8 cellular contexts compared by ENCODE assay signal in genomic region chr4:80072607-80073361, GRCh38. TPM values are rescaled to one million over a fixed set of nuclear protein-coding genes. Genes with fewer than 3 reads are reported as not detected.
DNase-seq lines count a peak whose midpoint lies in the region; ATAC-seq and TF ChIP-seq lines count a peak whose summit lies in the region.

TSS of gene ANTXR2 (minus strand) at chr4:80073229. CDS start at chr4:80072560, 669 bp downstream.

- intact Hi-C loops in IMR-90 (cut with micrococcal nuclease) = loop anchor here (1.0 to 10.0 kb wide), 7 partner anchors 112 to 1120 kb away; no protein-coding TSS in a partner anchor
- intact Hi-C loops in head of caudate nucleus (cut with DNase I) = no loop called here
- intact Hi-C loops in ovary (cut with DNase I) = loop anchor here in 2 of 4 donors (5.0 to 10.0 kb wide), 2 partner anchors 110 to 112 kb away; no protein-coding TSS in a partner anchor
- intact Hi-C loops in transverse colon (cut with DNase I; ENCODE audit: low total_unique reads) = loop anchor here (5.0 kb wide), 1 partner anchor 110 kb away; no protein-coding TSS in a partner anchor

- H3K36me3 ChIP-seq in DOHH2 (ENCODE audit: control insufficient read depth, low read length) (no peaks in the 10 kb centered on the region), IMR-90 (ENCODE audit: control insufficient read depth, insufficient read depth, low read length) (peaks cover 4% of the 10 kb centered on the region; the same call in 1 of the 2 replicates), ovary (no peaks in the 10 kb centered on the region), transverse colon (peaks cover 0 to 12% (median 0%) of the 10 kb centered on the region in 4 donors)

- H2BK5ac ChIP-seq in IMR-90 (ENCODE audit: low read depth, low read length, poor library complexity, severe bottlenecking) = peak within 1 kb of the TSS; percentile 83

- no peaks in the 10 kb centered on the region for H3K9me1 ChIP-seq in IMR-90 (ENCODE audit: insufficient read depth, low read length)

- peak within 1 kb of the TSS; percentile 92 for H4K5ac ChIP-seq in IMR-90 (ENCODE audit: low read depth, low read length)

- TF ChIP-seq POLR2A in IMR-90 (IDR thresholded peaks at IDR 0.05; ENCODE audit: low read depth, low read length) (peak; percentile 75), ovary (IDR thresholded peaks at IDR 0.05) (peak; percentile 32), transverse colon (IDR thresholded peaks at IDR 0.05) (peak; percentile 93)

- TSS peak; percentile 46 for BruUV-seq in IMR-90 (replicated peaks; lab: Mats Ljungman, UMichigan)

- TF ChIP-seq EP300 in ovary (IDR thresholded peaks at IDR 0.05) = no peak
- no peak for TF ChIP-seq EP300 in transverse colon (IDR thresholded peaks at IDR 0.05; ENCODE audit: low read depth)

- TF ChIP-seq RAD21 in IMR-90 (IDR thresholded peaks at IDR 0.05; ENCODE audit: low read length) = no peak

- no peaks in the 10 kb centered on the region for H3F3A ChIP-seq in DOHH2 (ENCODE audit: control insufficient read depth, insufficient read depth)

- peak within 1 kb of the TSS; percentile 71 for H3K4me3 ChIP-seq in DOHH2 (ENCODE audit: low read length)
- peak within 1 kb of the TSS; percentile 85 for H3K4me3 ChIP-seq in IMR-90 (ENCODE audit: insufficient read depth, low read depth, low read length)
- peak within 1 kb of the TSS; percentile 93 for H3K4me3 ChIP-seq in ovary
- H3K4me3 ChIP-seq in transverse colon = peak within 1 kb of the TSS; percentile 84 to 95 (median 90)

- H3K4ac ChIP-seq in IMR-90 (ENCODE audit: low read depth, low read length) = peak within 1 kb of the TSS; percentile 86

- H3K36me3 Mint-ChIP-seq in activated naive CD8-positive, alpha-beta T cell = peaks cover 5% of the 10 kb centered on the region

- H3K4me2 ChIP-seq in DOHH2 (ENCODE audit: low read length) (peak within 1 kb of the TSS; percentile 76), IMR-90 (ENCODE audit: low read depth, low read length) (peak within 1 kb of the TSS; percentile 98)

- peak within 1 kb of the TSS; percentile 82 for H3K14ac ChIP-seq in IMR-90 (replicated peaks; ENCODE audit: low read depth, low read length)

- H3K23ac ChIP-seq in IMR-90 (ENCODE audit: low read depth, low read length) = peak within 1 kb of the TSS; percentile 99

- H3K56ac ChIP-seq in IMR-90 (ENCODE audit: extremely low read depth, insufficient read depth, low read length) = peak within 1 kb of the TSS; percentile 91

- H3K9ac ChIP-seq in IMR-90 (ENCODE audit: low read depth, low read length) = peak within 1 kb of the TSS; percentile 87

- H3K4me1 Mint-ChIP-seq in activated naive CD8-positive, alpha-beta T cell (ENCODE audit: low read depth) = peaks cover 78% of the 10 kb centered on the region

- DNase-seq in IMR-90 (peak; percentile 98), SKM-1 (lab: John Stamatoyannopoulos, UW; ENCODE audit: unreplicated experiment) (peak; percentile 89), head of caudate nucleus (peak in 41 of 42 donors; percentile 45 to 83 (median 64)), ovary (peak; percentile 87 to 94 (median 88)), transverse colon (peak; percentile 92)

- peak within 1 kb of the TSS; percentile 73 for H2BK20ac ChIP-seq in IMR-90 (ENCODE audit: low read depth, low read length)

- H2AK9ac ChIP-seq in IMR-90 (replicated peaks; ENCODE audit: low read depth, low read length, poor library complexity) = peak within 1 kb of the TSS; percentile 97

- POLR2A ChIA-PET in IMR-90 (lab: Charles Lee; ENCODE audit: unreplicated experiment) = interaction anchor here (0.5 kb wide), 1 partner anchor 562 kb away, joined by 3 read pairs; no protein-coding TSS in a partner anchor

- peak within 1 kb of the TSS; percentile 90 for H3K27ac Mint-ChIP-seq in activated naive CD8-positive, alpha-beta T cell

- peak within 1 kb of the TSS; percentile 91 for H4K91ac ChIP-seq in IMR-90 (ENCODE audit: insufficient read depth, low read depth, low read length)

- peak within 1 kb of the TSS; percentile 88 for H2BK120ac ChIP-seq in IMR-90 (ENCODE audit: low read depth, low read length)

- in situ Hi-C loops in IMR-90 (cut with MboI; ENCODE audit: low sequenced_read_pairs) = loop anchor here (5.0 kb wide), 1 partner anchor 110 kb away; no protein-coding TSS in a partner anchor
- in situ Hi-C loops in transverse colon (cut with MboI; ENCODE audit: low pct_ligation_motif_present in 1 of 4, low pct_unique_long_range_greater_than_20kb in 1 of 4, low sequenced_read_pairs in 3 of 4) = no loop called here

- H3K9me3 ChIP-seq in DOHH2 (ENCODE audit: control insufficient read depth, insufficient read depth, low read length) (no peaks in the 10 kb centered on the region), IMR-90 (ENCODE audit: control insufficient read depth, insufficient read depth, low read length) (no peaks in the 10 kb centered on the region), ovary (no peaks in the 10 kb centered on the region), transverse colon (no peaks in the 10 kb centered on the region)

- peak; percentile 67 for ATAC-seq in GM21619 (IDR thresholded peaks at IDR 0.05; ENCODE audit: unreplicated experiment)
- ATAC-seq in IMR-90 (ENCODE audit: low read depth) = peak; percentile 90

- H3K9me2 ChIP-seq in DOHH2 (replicated peaks; ENCODE audit: control insufficient read depth, low read length) = no peaks in the 10 kb centered on the region

- H4K20me1 ChIP-seq in DOHH2 (ENCODE audit: control insufficient read depth, insufficient read depth, low read depth, low read length) (no peaks in the 10 kb centered on the region), IMR-90 (ENCODE audit: insufficient read depth, low read length) (peaks cover 3% of the 10 kb centered on the region; the same call in 1 of the 2 replicates)

- peak within 1 kb of the TSS; percentile 43 to 75 for H4K8ac ChIP-seq in IMR-90 (ENCODE audit: low read depth in 2 of 2, low read length in 2 of 2)

- CTCF ChIA-PET in IMR-90 (lab: Yijun Ruan, JAX) = interaction anchor here (0.6 to 0.7 kb wide), 2 partner anchors 124 to 418 kb away, joined by 3 read pairs; no protein-coding TSS in a partner anchor

- H3K27me3 ChIP-seq in DOHH2 (ENCODE audit: control insufficient read depth, low read length) (peaks cover 20% of the 10 kb centered on the region), IMR-90 (ENCODE audit: control insufficient read depth, insufficient read depth, low read length) (no peaks in the 10 kb centered on the region), ovary (no peaks in the 10 kb centered on the region), transverse colon (no peaks in the 10 kb centered on the region)

- peak within 1 kb of the TSS; percentile 80; the same call in 2 of the 3 replicates for H2BK15ac ChIP-seq in IMR-90 (ENCODE audit: low read depth, low read length)

- H3K27ac ChIP-seq in DOHH2 (ENCODE audit: low read depth, low read length) (0 out of 2 replicates have a peak within 1 kb of the TSS, but pooled peaks have one; percentile 1), IMR-90 (ENCODE audit: insufficient read depth, low read length) (peak within 1 kb of the TSS; percentile 93), ovary (peak within 1 kb of the TSS; percentile 84 to 96), transverse colon (peak within 1 kb of the TSS; percentile 93 to 97 (median 96))

- no peak for TF ChIP-seq CTCF in DOHH2 (IDR thresholded peaks at IDR 0.05; ENCODE audit: low read depth, low read length, poor library complexity, severe bottlenecking)
- 0 out of 2 replicates have a peak, but pooled peaks have one; percentile 12 for TF ChIP-seq CTCF in IMR-90 (conservative IDR thresholded peaks at IDR 0.05; ENCODE audit: low read depth, low read length)
- no peak for TF ChIP-seq CTCF in ovary (IDR thresholded peaks at IDR 0.05)
- TF ChIP-seq CTCF in transverse colon (IDR thresholded peaks at IDR 0.05) = peak in 2 of 5 experiments; percentile 13

- peak within 1 kb of the TSS; percentile 96 for H3K18ac ChIP-seq in IMR-90 (ENCODE audit: low read depth, low read length)

- no peaks in the 10 kb centered on the region for H3K79me2 ChIP-seq in DOHH2 (ENCODE audit: control insufficient read depth, low read length)

- WGBS in IMR-90 (ENCODE audit: extremely low coverage in 2 of 2, insufficient read length in 1 of 2), 2 experiments = 1% methylated on average over 25 of the region's 61 CpGs; no CpG with 5 or more reads in 1 of the 2 experiments
- 0% methylated on average over 41 to 61 of the region's 61 CpGs for WGBS in ovary, 3 donors
- WGBS in transverse colon (ENCODE audit: low coverage in 1 of 2), 2 donors = 0% methylated on average over 3 to 27 of the region's 61 CpGs

- peaks cover 5 to 17% of the 10 kb centered on the region in 2 experiments for H3K79me1 ChIP-seq in IMR-90 (ENCODE audit: low read depth in 1 of 2, low read length in 2 of 2)

- H2AK5ac ChIP-seq in IMR-90 (ENCODE audit: low read depth, low read length) = peak within 1 kb of the TSS; percentile 72

- peak within 1 kb of the TSS; percentile 96 for H3K4me3 Mint-ChIP-seq in activated naive CD8-positive, alpha-beta T cell

- H3K9me3 Mint-ChIP-seq in activated naive CD8-positive, alpha-beta T cell (ENCODE audit: low read depth) = no peaks in the 10 kb centered on the region

- no peaks in the 10 kb centered on the region for H3K27me3 Mint-ChIP-seq in activated naive CD8-positive, alpha-beta T cell

- peak within 1 kb of the TSS; percentile 94 for H2AFZ ChIP-seq in IMR-90 (replicated peaks; ENCODE audit: low read length, poor library complexity)

- dilution Hi-C loops in IMR-90 (cut with HindIII; ENCODE audit: low sequenced_read_pairs, unreplicated experiment) = no loop called here

- peaks cover 26% of the 10 kb centered on the region for H3K4me1 ChIP-seq in DOHH2 (ENCODE audit: control insufficient read depth, low read length)
- peaks cover 1% of the 10 kb centered on the region; the same call in 1 of the 2 replicates for H3K4me1 ChIP-seq in IMR-90 (ENCODE audit: control insufficient read depth, insufficient read depth, low read length)
- H3K4me1 ChIP-seq in ovary (ENCODE audit: insufficient read depth) = peaks cover 4% of the 10 kb centered on the region
- peaks cover 10 to 60% (median 32%) of the 10 kb centered on the region in 4 donors for H3K4me1 ChIP-seq in transverse colon

TF ChIP-seq in IMR-90, 13 proteins besides CTCF, POLR2A, EP300 and RAD21 (continues in another document):
- TF ChIP-seq FOS (IDR thresholded peaks at IDR 0.05; ENCODE audit: low read depth, low read length) (peak; percentile 60; the same call in 1 of the 2 replicates), RCOR1 (IDR thresholded peaks at IDR 0.05; ENCODE audit: insufficient replicate concordance, low read length) (no peak), BHLHE40 (IDR thresholded peaks at IDR 0.05; ENCODE audit: low read depth, low read length) (peak; percentile 83), MAZ (IDR thresholded peaks at IDR 0.05; ENCODE audit: borderline replicate concordance, low read depth, low read length) (peak; percentile 84; the same call in 1 of the 2 replicates), SMC3 (IDR thresholded peaks at IDR 0.05; ENCODE audit: low read depth, low read length) (no peak)

RNA-seq across cellular contexts. Expression of gene ANTXR2, which starts in this region (rescaled TPM):
- total RNA-seq in IMR-90 (2012; rRNA removed) (88.5 and 115 TPM in 2 replicates), ovary (100 to 1,000 TPM in 3 of 7 donors, 10 to 100 TPM in 4; 78.3 to 230 (median 88.7) TPM), transverse colon (10 to 100 TPM; 46.8 to 89.8 (median 76.0) TPM)
- polyA plus RNA-seq in IMR-90 (2012; rRNA removed) (36.5 and 46.8 TPM in 2 replicates), ovary (100 to 1,000 TPM in 1 of 2 donors, 10 to 100 TPM in 1; 64.4 to 231 TPM)
- polyA plus RNA-seq in IMR-90 (2012; cell fraction: cytosol; rRNA removed) = 7.4 and 14.9 TPM in 2 replicates
- polyA plus RNA-seq in IMR-90 (2012; cell fraction: nucleus; rRNA removed; ENCODE audit: low replicate concordance) = 3.8 and 22.8 TPM in 2 replicates

Comparison
In these comparisons a context has a peak if more than half of its experiments do, and no peak if none do; other contexts are left out.
1. Peak in every context shown above with its lines: DNase-seq, ATAC-seq, H3K4me3 ChIP-seq and H3K27ac ChIP-seq.
2. H3K27ac ChIP-seq: peak in every context shown above with its lines; median percentile 96 in transverse colon; 93 in IMR-90; 90 in ovary; 1 in DOHH2.
3. POLR2A ChIP-seq: peak in every context shown above with its lines; median percentile 93 in transverse colon; 75 in IMR-90; 32 in ovary.